13 cellular contexts compared by ENCODE assay signal in genomic region chr14:30888480-30889243, GRCh38.
"Had no signal": no experiment of that assay in that cellular context is flagged by ENCODE, and none has a peak within 500 bp of the region (broad histone marks: within the 10 kb centered on the region; RNA-seq: fewer than 3 reads in every experiment).

No MANE protein-coding gene starts in this region.

- FAIRE-seq: astrocyte, bronchial epithelial cell, frontal cortex had no signal

- ATAC-seq: activated CD4-positive, CD25-positive, alpha-beta regulatory T cell treated with anti-CD3 and anti-CD28 coated beads, Interleukin-2, amount 50 U/mL, for 24 hours had no signal

- H3K9me3 Mint-ChIP-seq: activated naive CD4-positive, alpha-beta T cell treated with anti-CD3 and anti-CD28 coated beads, Interleukin-2, amount 10 ng/mL, durations not matched to agents 7 days and 5 days; immature natural killer cell; nephron; T-helper 2 cell treated with Interferon-gamma antibody and Interleukin-4, amounts not matched to agents 5 μg/mL and 100 μg/mL, for 36 hours had no signal

- H3K4me1 ChIP-seq: psoas muscle, right lobe of liver had no signal

- H3K36me3 ChIP-seq: right lobe of liver had no signal

- H3K4me1 Mint-ChIP-seq: activated naive CD4-positive, alpha-beta T cell treated with anti-CD3 and anti-CD28 coated beads, Interleukin-2, amount 10 ng/mL, durations not matched to agents 7 days and 5 days; nephron had no signal

- H3K27ac ChIP-seq: psoas muscle, right lobe of liver had no signal

- H3K27me3 ChIP-seq: right lobe of liver had no signal

- DNase-seq: activated naive CD4-positive, alpha-beta T cell treated with anti-CD3 and anti-CD28 coated beads, Interleukin-2, amount 10 ng/mL, durations not matched to agents 7 days and 5 days; dermis blood vessel endothelial cell; head of caudate nucleus; immature natural killer cell; occipital lobe; psoas muscle; right lobe of liver had no signal

- H3K4me3 ChIP-seq: psoas muscle, right lobe of liver had no signal

- H3K27me3 Mint-ChIP-seq: activated naive CD4-positive, alpha-beta T cell treated with anti-CD3 and anti-CD28 coated beads, Interleukin-2, amount 10 ng/mL, durations not matched to agents 7 days and 5 days had no signal

- H3K4me3 Mint-ChIP-seq: activated naive CD4-positive, alpha-beta T cell treated with anti-CD3 and anti-CD28 coated beads, Interleukin-2, amount 10 ng/mL, durations not matched to agents 7 days and 5 days; immature natural killer cell; nephron; T-helper 2 cell treated with Interferon-gamma antibody and Interleukin-4, amounts not matched to agents 5 μg/mL and 100 μg/mL, for 36 hours had no signal

- H3K27ac Mint-ChIP-seq: activated naive CD4-positive, alpha-beta T cell treated with anti-CD3 and anti-CD28 coated beads, Interleukin-2, amount 10 ng/mL, durations not matched to agents 7 days and 5 days; nephron; T-helper 2 cell treated with Interferon-gamma antibody and Interleukin-4, amounts not matched to agents 5 μg/mL and 100 μg/mL, for 36 hours had no signal

- H3K9me3 ChIP-seq: psoas muscle, right lobe of liver had no signal
